In the genomic region with DNA sequence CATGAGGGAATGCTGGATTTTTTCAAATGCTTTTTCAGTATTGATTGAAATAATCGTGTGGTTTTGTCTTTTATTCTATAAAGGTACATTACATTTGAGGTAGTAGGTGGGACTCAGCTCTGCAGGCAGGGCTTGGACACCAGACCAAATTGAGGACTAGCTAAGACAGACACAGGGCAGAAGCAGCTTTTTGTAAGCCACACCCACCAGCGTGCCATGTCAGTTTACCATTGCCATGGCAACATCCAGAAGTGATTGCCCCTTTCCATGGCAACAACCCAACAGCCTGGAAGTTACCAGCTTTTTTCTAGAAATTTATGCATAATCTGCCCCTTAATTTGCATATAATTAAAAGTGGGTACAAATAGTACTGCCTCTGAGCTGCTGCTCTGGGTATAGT, we compare ENCODE assay signal across 19 cellular contexts. TPM values are rescaled to one million over a fixed set of nuclear protein-coding genes. Genes with fewer than 3 reads are reported as not detected.
"Had no signal": no experiment of that assay in that cellular context is flagged by ENCODE, and none has a peak within 500 bp of the region (broad histone marks: within the 10 kb centered on the region; RNA-seq: fewer than 3 reads in every experiment).

No MANE protein-coding gene starts in this region.

- H3K27ac Mint-ChIP-seq: activated naive CD8-positive, alpha-beta T cell treated with anti-CD3 and anti-CD28 coated beads, Interleukin-2, amount 50 U/mL, for 24 hours; activated T-helper 17 cell treated with anti-CD3 and anti-CD28 coated beads, Interleukin-2, amount 50 U/mL, for 72 hours; memory B cell; naive thymus-derived CD8-positive, alpha-beta T cell; stimulated activated memory B cell treated with anti-CD40 and anti-IgM and Interleukin-4, amounts not matched to agents 10 μg/mL and 1 μg/mL and 100 μg/mL, for 72 hours had no signal

- H3K9me3 Mint-ChIP-seq: activated naive CD8-positive, alpha-beta T cell treated with anti-CD3 and anti-CD28 coated beads, Interleukin-2, amount 50 U/mL, for 24 hours; activated T-helper 17 cell treated with anti-CD3 and anti-CD28 coated beads, Interleukin-2, amount 50 U/mL, for 72 hours; memory B cell; stimulated activated memory B cell treated with anti-CD40 and anti-IgM and Interleukin-4, amounts not matched to agents 10 μg/mL and 1 μg/mL and 100 μg/mL, for 72 hours had no signal

- H3K27me3 ChIP-seq: ascending aorta, breast epithelium, foreskin keratinocyte, tibial nerve, vagina had no signal

- H3K27ac ChIP-seq: ascending aorta, breast epithelium, foreskin keratinocyte, tibial nerve, vagina had no signal

- H3K4me3 Mint-ChIP-seq: activated naive CD8-positive, alpha-beta T cell treated with anti-CD3 and anti-CD28 coated beads, Interleukin-2, amount 50 U/mL, for 24 hours; activated T-helper 17 cell treated with anti-CD3 and anti-CD28 coated beads, Interleukin-2, amount 50 U/mL, for 72 hours; memory B cell; naive thymus-derived CD8-positive, alpha-beta T cell; stimulated activated memory B cell treated with anti-CD40 and anti-IgM and Interleukin-4, amounts not matched to agents 10 μg/mL and 1 μg/mL and 100 μg/mL, for 72 hours had no signal

- H3K4me1 Mint-ChIP-seq: activated naive CD8-positive, alpha-beta T cell treated with anti-CD3 and anti-CD28 coated beads, Interleukin-2, amount 50 U/mL, for 24 hours; activated T-helper 17 cell treated with anti-CD3 and anti-CD28 coated beads, Interleukin-2, amount 50 U/mL, for 72 hours; memory B cell; naive thymus-derived CD8-positive, alpha-beta T cell; stimulated activated memory B cell treated with anti-CD40 and anti-IgM and Interleukin-4, amounts not matched to agents 10 μg/mL and 1 μg/mL and 100 μg/mL, for 72 hours had no signal

- H3K9me3 ChIP-seq: ascending aorta, breast epithelium, tibial nerve, vagina had no signal

- DNase-seq: activated CD4-positive, alpha-beta T cell treated with anti-CD3 and anti-CD28 coated beads for 1 hour; activated CD4-positive, alpha-beta T cell treated with anti-CD3 and anti-CD28 coated beads, Interleukin-2, amount 50 U/mL, for 4 hours; activated naive CD4-positive, alpha-beta T cell treated with Interleukin-2 at 50 U/mL for 16 hours; activated naive CD8-positive, alpha-beta T cell treated with anti-CD3 and anti-CD28 coated beads, Interleukin-2, amount 50 U/mL, for 24 hours; cerebellar nuclear complex; effector CD8-positive, alpha-beta T cell; foreskin keratinocyte; left ventricle myocardium superior; naive thymus-derived CD8-positive, alpha-beta T cell; occipital lobe; stimulated activated CD4-positive, alpha-beta T cell treated with anti-CD3 and anti-CD28 coated beads, Interleukin-2, amount 100 ng/mL, for 48 hours had no signal

- H3K36me3 ChIP-seq: ascending aorta, breast epithelium, tibial nerve, vagina had no signal

- H3K27me3 Mint-ChIP-seq: stimulated activated memory B cell treated with anti-CD40 and anti-IgM and Interleukin-4, amounts not matched to agents 10 μg/mL and 1 μg/mL and 100 μg/mL, for 72 hours had no signal

- H3K4me3 ChIP-seq: ascending aorta, breast epithelium, tibial nerve, vagina had no signal

- ATAC-seq: activated naive CD8-positive, alpha-beta T cell treated with anti-CD3 and anti-CD28 coated beads, Interleukin-2, amount 50 U/mL, for 24 hours; activated T-helper 17 cell treated with anti-CD3 and anti-CD28 coated beads, Interleukin-2, amount 50 U/mL, for 72 hours; foreskin keratinocyte; left ventricle myocardium superior; naive thymus-derived CD8-positive, alpha-beta T cell; stimulated activated memory B cell treated with anti-CD40 and anti-IgM and Interleukin-4, amounts not matched to agents 10 μg/mL and 1 μg/mL and 100 μg/mL, for 72 hours had no signal

- H3K4me1 ChIP-seq: ascending aorta, breast epithelium, foreskin keratinocyte, tibial nerve, vagina had no signal

- H3K36me3 Mint-ChIP-seq: memory B cell; naive thymus-derived CD8-positive, alpha-beta T cell; stimulated activated memory B cell treated with anti-CD40 and anti-IgM and Interleukin-4, amounts not matched to agents 10 μg/mL and 1 μg/mL and 100 μg/mL, for 72 hours had no signal

RNA-seq across cellular contexts. Expression of gene VWA3B, which starts 23.7 kb away (rescaled TPM):
- total RNA-seq: activated T-helper 17 cell treated with anti-CD3 and anti-CD28 coated beads, Interleukin-2, amount 50 U/mL, for 72 hours; ascending aorta; breast epithelium; left ventricle myocardium superior; naive thymus-derived CD8-positive, alpha-beta T cell; skeletal muscle tissue; vagina had no signal
